Comparison of ENCODE assay signal across 8 cellular contexts in genomic region chr16:67170948-67171649, GRCh38. TPM values are rescaled to one million over a fixed set of nuclear protein-coding genes. Genes with fewer than 3 reads are reported as not detected.
DNase-seq lines count a peak whose midpoint lies in the region; ATAC-seq and TF ChIP-seq lines count a peak whose summit lies in the region.

No MANE protein-coding gene starts in this region.

- CTCF ChIA-PET in Panc1 (lab: Charles Lee), result interaction anchor here (0.5 to 1.1 kb wide), 3 partner anchors 11 to 293 kb away, joined by 3 to 4 read pairs (median 3); partner anchors contain the start of genes FBXL8 and TRADD

- no peak for TF ChIP-seq POLR2A in prostate gland (IDR thresholded peaks at IDR 0.05)

- peak overlapping the region; percentile 38 to 57 for H3K4me3 ChIP-seq in Panc1 (ENCODE audit: low read depth in 2 of 2, low read length in 2 of 2)
- H3K4me3 ChIP-seq in fibroblast of lung (replicated peaks in 1 of 4; ENCODE audit: control extremely low read depth in 1 of 4, insufficient read depth in 1 of 4, low read depth in 3 of 4, low read length in 4 of 4), result peak overlapping the region; percentile 20 to 50 (median 43)
- H3K4me3 ChIP-seq in prostate gland, result peak overlapping the region; percentile 42 to 55

- WGBS in prostate gland, result 36% methylated on average over 14 of the region's 14 CpGs

- peak overlapping the region; percentile 13 for H2AFZ ChIP-seq in fibroblast of lung (ENCODE audit: low read length)

- H3K79me2 ChIP-seq in fibroblast of lung (ENCODE audit: control insufficient read depth, insufficient read depth, low read length), result no peaks in the 10 kb centered on the region

- no peaks in the 10 kb centered on the region for H3K27me3 ChIP-seq in Panc1 (ENCODE audit: control insufficient read depth, insufficient read depth, low read length)
- no peaks in the 10 kb centered on the region for H3K27me3 ChIP-seq in fibroblast of lung (ENCODE audit: control insufficient read depth, insufficient read depth, low read length)
- no peaks in the 10 kb centered on the region for H3K27me3 ChIP-seq in prostate gland (replicated peaks; ENCODE audit: insufficient read depth)

- H3K9me3 ChIP-seq in Panc1 (ENCODE audit: control insufficient read depth, insufficient read depth, low read depth, low read length), result no peaks in the 10 kb centered on the region
- no peaks in the 10 kb centered on the region for H3K9me3 ChIP-seq in fibroblast of lung (ENCODE audit: control insufficient read depth, insufficient read depth, low read depth, low read length)
- no peaks in the 10 kb centered on the region for H3K9me3 ChIP-seq in prostate gland

- H3K27ac ChIP-seq in Panc1 (ENCODE audit: low read length), result peak overlapping the region; percentile 92
- H3K27ac ChIP-seq in fibroblast of lung (ENCODE audit: insufficient read depth, low read length), result peak overlapping the region; percentile 76
- peak overlapping the region; percentile 93 to 96 for H3K27ac ChIP-seq in prostate gland

- peak overlapping the region; percentile 73 for H3K4me2 ChIP-seq in fibroblast of lung (ENCODE audit: extremely low read depth, insufficient read depth, low read length)

- intact Hi-C loops in Panc1 (cut with micrococcal nuclease; ENCODE audit: unreplicated experiment) (no loop called here), prostate gland (cut with DNase I) (no loop called here)

- H3K36me3 ChIP-seq in Panc1 (ENCODE audit: control insufficient read depth, insufficient read depth, low read length) (no peaks in the 10 kb centered on the region; the same call in 1 of the 2 replicates), fibroblast of lung (ENCODE audit: control insufficient read depth, insufficient read depth, low read length) (peaks cover 2% of the 10 kb centered on the region), prostate gland (no peaks in the 10 kb centered on the region)

- peak; percentile 15 for ATAC-seq in GM18511 (IDR thresholded peaks at IDR 0.05; ENCODE audit: unreplicated experiment)
- ATAC-seq in Panc1, result peak; percentile 29
- no peak for ATAC-seq in HG02571 (IDR thresholded peaks at IDR 0.05; ENCODE audit: unreplicated experiment)
- no peak for ATAC-seq in HG02840 (IDR thresholded peaks at IDR 0.05; ENCODE audit: low FRiP score, unreplicated experiment)

- H3K4me1 ChIP-seq in Panc1 (ENCODE audit: control insufficient read depth, insufficient read depth, low read length) (peaks cover 18% of the 10 kb centered on the region), fibroblast of lung (ENCODE audit: control insufficient read depth, extremely low read depth, insufficient read depth, low read length) (peaks cover 15% of the 10 kb centered on the region), prostate gland (replicated peaks) (peaks cover 18% of the 10 kb centered on the region)

- POLR2A ChIA-PET in Panc1 (lab: Charles Lee), result interaction anchor here (0.7 kb wide), 1 partner anchor 11 kb away, joined by 3 read pairs; no protein-coding TSS in a partner anchor

- in situ Hi-C loops in Panc1 (cut with HindIII; ENCODE audit: low pct_unique_long_range_greater_than_20kb, low sequenced_read_pairs), result no loop called here

- TF ChIP-seq CTCF in Panc1 (IDR thresholded peaks at IDR 0.05) (no peak), fibroblast of lung (conservative IDR thresholded peaks at IDR 0.05 in 1 of 2, IDR thresholded peaks at IDR 0.05 in 1 of 2; ENCODE audit: low read depth in 1 of 2, low read length in 2 of 2) (no peak), prostate gland (IDR thresholded peaks at IDR 0.05) (no peak)

- H3K9ac ChIP-seq in fibroblast of lung (ENCODE audit: insufficient read depth, low read length), result peak overlapping the region; percentile 63

- DNase-seq in Panc1 (ENCODE audit: low read depth, low spot score) (no peak), fibroblast of lung (ENCODE audit: low read depth in 2 of 2) (peak; percentile 33 to 46), prostate gland (ENCODE audit: low spot score) (no peak), DMS114 treated with DMSO at 0.1 percent for 48 hours (lab: John Stamatoyannopoulos, UW; ENCODE audit: unreplicated experiment) (no peak), NCI-H226 (no peak)

- BruUV-seq in Panc1 (replicated peaks; lab: Mats Ljungman, UMichigan), result no TSS peak

- no peaks in the 10 kb centered on the region for H4K20me1 ChIP-seq in fibroblast of lung (ENCODE audit: control insufficient read depth, extremely low read depth, insufficient read depth, low read length)

RNA-seq across cellular contexts. Expression of gene NOL3, which starts 0.8 kb away (rescaled TPM):
- 27.9 TPM for total RNA-seq in Panc1 (2021; ENCODE audit: unreplicated experiment)
- 63.2 TPM for polyA plus RNA-seq in Panc1 (2012; ENCODE audit: insufficient read length)
- 12.8 and 23.3 TPM in 2 replicates for total RNA-seq in fibroblast of lung
- polyA plus RNA-seq in fibroblast of lung, result 6.2 and 8.0 TPM in 2 replicates
- polyA plus RNA-seq in fibroblast of lung (2012), result 12.9 and 15.1 TPM in 2 replicates
- polyA minus RNA-seq in fibroblast of lung (ENCODE audit: low replicate concordance), result 0.82 and 14.4 TPM in 2 replicates
- total RNA-seq in prostate gland, result 100 to 1,000 TPM in 1 of 2 donors, 10 to 100 TPM in 1; 60.8 to 129 TPM

RNA-seq across cellular contexts. Expression of gene HSF4, which starts 6.6 kb away (rescaled TPM):
- 38.6 TPM for total RNA-seq in Panc1 (2021; ENCODE audit: unreplicated experiment)
- 53.0 TPM for polyA plus RNA-seq in Panc1 (2012; ENCODE audit: insufficient read length)
- total RNA-seq in fibroblast of lung, result 25.8 and 31.3 TPM in 2 replicates
- 1.9 and 6.4 TPM in 2 replicates for polyA plus RNA-seq in fibroblast of lung
- polyA plus RNA-seq in fibroblast of lung (2012), result 1.8 and 8.8 TPM in 2 replicates
- 0.55 TPM in 1 of 2 replicates, not detected in the other for polyA minus RNA-seq in fibroblast of lung (ENCODE audit: low replicate concordance)
- 100 to 1,000 TPM; 109 to 137 TPM for total RNA-seq in prostate gland

RNA-seq across cellular contexts. Expression of gene FBXL8, which starts 11.3 kb away (rescaled TPM):
- total RNA-seq in Panc1 (2021; ENCODE audit: unreplicated experiment), result 17.8 TPM
- 21.9 TPM for polyA plus RNA-seq in Panc1 (2012; ENCODE audit: insufficient read length)
- total RNA-seq in fibroblast of lung, result 9.8 and 10.4 TPM in 2 replicates
- polyA plus RNA-seq in fibroblast of lung, result 2.4 and 4.0 TPM in 2 replicates
- polyA plus RNA-seq in fibroblast of lung (2012), result 5.8 and 7.9 TPM in 2 replicates
- 0.70 and 2.3 TPM in 2 replicates for polyA minus RNA-seq in fibroblast of lung (ENCODE audit: low replicate concordance)
- 100 to 1,000 TPM in 1 of 2 donors, 10 to 100 TPM in 1; 67.9 to 124 TPM for total RNA-seq in prostate gland

RNA-seq across cellular contexts. Expression of gene TRADD, which starts 11.4 kb away (rescaled TPM):
- total RNA-seq in Panc1 (2021; ENCODE audit: unreplicated experiment) (18.5 TPM), fibroblast of lung (18.0 and 20.8 TPM in 2 replicates), prostate gland (10 to 100 TPM; 33.3 to 56.3 TPM)
- polyA plus RNA-seq in Panc1 (2012; ENCODE audit: insufficient read length), result 32.3 TPM
- polyA plus RNA-seq in fibroblast of lung, result 5.8 and 7.6 TPM in 2 replicates
- 15.7 and 18.8 TPM in 2 replicates for polyA plus RNA-seq in fibroblast of lung (2012)
- 7.0 and 10.2 TPM in 2 replicates for polyA minus RNA-seq in fibroblast of lung (ENCODE audit: low replicate concordance)

RNA-seq across cellular contexts. Expression of gene MATCAP1, which starts 12.7 kb away (rescaled TPM):
- total RNA-seq in Panc1 (2021; ENCODE audit: unreplicated experiment) (13.9 TPM), fibroblast of lung (21.8 and 28.4 TPM in 2 replicates), prostate gland (10 to 100 TPM; 13.9 to 28.9 TPM)
- 13.6 TPM for polyA plus RNA-seq in Panc1 (2012; ENCODE audit: insufficient read length)
- 12.7 and 16.6 TPM in 2 replicates for polyA plus RNA-seq in fibroblast of lung
- 11.6 and 14.2 TPM in 2 replicates for polyA plus RNA-seq in fibroblast of lung (2012)
- 13.9 and 16.7 TPM in 2 replicates for polyA minus RNA-seq in fibroblast of lung (ENCODE audit: low replicate concordance)

Comparison
In these comparisons a context has a peak if more than half of its experiments do, and no peak if none do; other contexts are left out.
1. ATAC-seq: peak in GM18511 (single experiment) and Panc1 (single experiment); none in HG02571 (single experiment) and HG02840 (single experiment).
2. DNase-seq: peak in fibroblast of lung (2 of 2); none in Panc1 (single experiment), prostate gland (single experiment), DMS114 treated with DMSO at 0.1 percent for 48 hours (single experiment) and NCI-H226 (single experiment).
3. Peak in every context shown above with its lines, with median percentiles within 50 percentile points of each other: H3K27ac ChIP-seq and H3K4me3 ChIP-seq.